1 cellular context compared by ENCODE assay signal in the genomic region with DNA sequence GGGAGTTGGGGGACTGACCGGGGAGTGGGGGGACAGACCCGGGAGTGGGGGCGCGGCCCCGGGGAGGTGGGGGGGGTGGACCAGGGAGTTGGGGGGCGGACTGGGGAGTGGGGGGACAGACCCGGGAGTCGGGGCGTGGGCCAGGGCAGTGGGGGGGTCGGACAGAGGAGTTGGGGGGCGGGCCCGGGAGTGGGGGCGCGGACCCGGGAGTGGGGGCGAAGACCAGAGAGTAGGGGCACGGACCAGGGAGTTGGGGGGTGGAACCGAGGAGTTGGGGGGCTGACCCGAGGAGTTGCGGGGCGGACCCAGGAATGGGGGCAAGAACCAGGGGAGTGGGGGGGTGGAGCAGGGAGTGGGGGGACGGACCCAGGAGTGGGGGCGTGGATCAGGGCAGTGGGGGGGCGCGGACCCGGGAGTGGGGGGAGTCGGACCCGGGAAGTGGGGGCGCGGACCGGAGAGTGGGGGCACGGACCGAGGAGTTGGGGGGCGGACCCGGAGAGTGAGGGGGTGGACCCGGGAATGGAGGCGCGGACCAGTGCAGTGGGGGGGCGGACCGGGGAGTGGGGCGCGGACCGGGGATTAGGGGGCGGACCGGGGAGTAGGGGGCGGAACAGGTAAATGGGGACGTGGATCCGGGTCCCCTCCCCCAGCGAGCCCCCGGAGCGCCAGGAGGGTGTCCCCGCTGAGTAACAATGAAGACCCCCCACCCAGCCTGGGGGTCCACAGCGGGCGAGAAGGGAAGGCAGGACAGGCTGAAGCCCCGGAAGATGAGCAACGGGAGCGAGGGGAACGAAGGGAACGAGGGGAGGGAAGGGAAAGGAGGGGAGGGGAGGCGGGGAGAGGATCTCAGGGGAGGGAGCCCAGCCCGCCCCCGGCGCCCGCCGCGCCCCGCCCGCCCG.
TF ChIP-seq lines count a peak whose summit lies in the region.

No MANE protein-coding gene starts in this region.

TF ChIP-seq in HEK293, 187 proteins besides CTCF, POLR2A, EP300 and RAD21 (continued from another document):
- TF ChIP-seq, protein P1, sequence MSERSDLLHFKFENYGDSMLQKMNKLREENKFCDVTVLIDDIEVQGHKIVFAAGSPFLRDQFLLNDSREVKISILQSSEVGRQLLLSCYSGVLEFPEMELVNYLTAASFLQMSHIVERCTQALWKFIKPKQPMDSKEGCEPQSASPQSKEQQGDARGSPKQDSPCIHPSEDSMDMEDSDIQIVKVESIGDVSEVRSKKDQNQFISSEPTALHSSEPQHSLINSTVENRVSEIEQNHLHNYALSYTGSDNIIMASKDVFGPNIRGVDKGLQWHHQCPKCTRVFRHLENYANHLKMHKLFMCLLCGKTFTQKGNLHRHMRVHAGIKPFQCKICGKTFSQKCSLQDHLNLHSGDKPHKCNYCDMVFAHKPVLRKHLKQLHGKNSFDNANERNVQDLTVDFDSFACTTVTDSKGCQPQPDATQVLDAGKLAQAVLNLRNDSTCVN (tag by site-specific recombination; optimal IDR thresholded peaks at IDR 0.05): peak; percentile 23
- no peak for TF ChIP-seq ZXDB (tag by site-specific recombination; IDR thresholded peaks at IDR 0.05)
- TF ChIP-seq ZNF658 (tag by site-specific recombination; IDR thresholded peaks at IDR 0.05): no peak
- no peak for TF ChIP-seq ZNF248 (tag by site-specific recombination; IDR thresholded peaks at IDR 0.05)
- no peak for TF ChIP-seq TRIM28 (IDR thresholded peaks at IDR 0.05; ENCODE audit: borderline replicate concordance, low read length)
- no peak for TF ChIP-seq ZNF140 (tag by site-specific recombination; IDR thresholded peaks at IDR 0.05)
- TF ChIP-seq, protein P2, sequence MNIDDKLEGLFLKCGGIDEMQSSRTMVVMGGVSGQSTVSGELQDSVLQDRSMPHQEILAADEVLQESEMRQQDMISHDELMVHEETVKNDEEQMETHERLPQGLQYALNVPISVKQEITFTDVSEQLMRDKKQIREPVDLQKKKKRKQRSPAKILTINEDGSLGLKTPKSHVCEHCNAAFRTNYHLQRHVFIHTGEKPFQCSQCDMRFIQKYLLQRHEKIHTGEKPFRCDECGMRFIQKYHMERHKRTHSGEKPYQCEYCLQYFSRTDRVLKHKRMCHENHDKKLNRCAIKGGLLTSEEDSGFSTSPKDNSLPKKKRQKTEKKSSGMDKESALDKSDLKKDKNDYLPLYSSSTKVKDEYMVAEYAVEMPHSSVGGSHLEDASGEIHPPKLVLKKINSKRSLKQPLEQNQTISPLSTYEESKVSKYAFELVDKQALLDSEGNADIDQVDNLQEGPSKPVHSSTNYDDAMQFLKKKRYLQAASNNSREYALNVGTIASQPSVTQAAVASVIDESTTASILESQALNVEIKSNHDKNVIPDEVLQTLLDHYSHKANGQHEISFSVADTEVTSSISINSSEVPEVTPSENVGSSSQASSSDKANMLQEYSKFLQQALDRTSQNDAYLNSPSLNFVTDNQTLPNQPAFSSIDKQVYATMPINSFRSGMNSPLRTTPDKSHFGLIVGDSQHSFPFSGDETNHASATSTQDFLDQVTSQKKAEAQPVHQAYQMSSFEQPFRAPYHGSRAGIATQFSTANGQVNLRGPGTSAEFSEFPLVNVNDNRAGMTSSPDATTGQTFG (tag by site-specific recombination; IDR thresholded peaks at IDR 0.05; ENCODE audit: borderline replicate concordance): no peak
- peak; percentile 36 for TF ChIP-seq ZIC2 (tag by site-specific recombination; IDR thresholded peaks at IDR 0.05)
- no peak for TF ChIP-seq ATF2 (tag by site-specific recombination; IDR thresholded peaks at IDR 0.05; ENCODE audit: low read depth)
- TF ChIP-seq, protein P3, sequence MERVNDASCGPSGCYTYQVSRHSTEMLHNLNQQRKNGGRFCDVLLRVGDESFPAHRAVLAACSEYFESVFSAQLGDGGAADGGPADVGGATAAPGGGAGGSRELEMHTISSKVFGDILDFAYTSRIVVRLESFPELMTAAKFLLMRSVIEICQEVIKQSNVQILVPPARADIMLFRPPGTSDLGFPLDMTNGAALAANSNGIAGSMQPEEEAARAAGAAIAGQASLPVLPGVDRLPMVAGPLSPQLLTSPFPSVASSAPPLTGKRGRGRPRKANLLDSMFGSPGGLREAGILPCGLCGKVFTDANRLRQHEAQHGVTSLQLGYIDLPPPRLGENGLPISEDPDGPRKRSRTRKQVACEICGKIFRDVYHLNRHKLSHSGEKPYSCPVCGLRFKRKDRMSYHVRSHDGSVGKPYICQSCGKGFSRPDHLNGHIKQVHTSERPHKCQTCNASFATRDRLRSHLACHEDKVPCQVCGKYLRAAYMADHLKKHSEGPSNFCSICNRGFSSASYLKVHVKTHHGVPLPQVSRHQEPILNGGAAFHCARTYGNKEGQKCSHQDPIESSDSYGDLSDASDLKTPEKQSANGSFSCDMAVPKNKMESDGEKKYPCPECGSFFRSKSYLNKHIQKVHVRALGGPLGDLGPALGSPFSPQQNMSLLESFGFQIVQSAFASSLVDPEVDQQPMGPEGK (tag by site-specific recombination; IDR thresholded peaks at IDR 0.05): peak; percentile 36; the same call in 1 of the 2 replicates
- no peak for TF ChIP-seq ZNF701 (tag by site-specific recombination; IDR thresholded peaks at IDR 0.05)
- TF ChIP-seq, protein P4, sequence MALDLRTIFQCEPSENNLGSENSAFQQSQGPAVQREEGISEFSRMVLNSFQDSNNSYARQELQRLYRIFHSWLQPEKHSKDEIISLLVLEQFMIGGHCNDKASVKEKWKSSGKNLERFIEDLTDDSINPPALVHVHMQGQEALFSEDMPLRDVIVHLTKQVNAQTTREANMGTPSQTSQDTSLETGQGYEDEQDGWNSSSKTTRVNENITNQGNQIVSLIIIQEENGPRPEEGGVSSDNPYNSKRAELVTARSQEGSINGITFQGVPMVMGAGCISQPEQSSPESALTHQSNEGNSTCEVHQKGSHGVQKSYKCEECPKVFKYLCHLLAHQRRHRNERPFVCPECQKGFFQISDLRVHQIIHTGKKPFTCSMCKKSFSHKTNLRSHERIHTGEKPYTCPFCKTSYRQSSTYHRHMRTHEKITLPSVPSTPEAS (tag by site-specific recombination; IDR thresholded peaks at IDR 0.05): no peak
- TF ChIP-seq GLIS1 (tag by site-specific recombination; IDR thresholded peaks at IDR 0.05): peak; percentile 22
- no peak for TF ChIP-seq ZBTB1 (tag by site-specific recombination; IDR thresholded peaks at IDR 0.05)
- peak; percentile 58 for TF ChIP-seq ZNF398 (tag by site-specific recombination; IDR thresholded peaks at IDR 0.05)
- no peak for TF ChIP-seq GLI4 (tag by site-specific recombination; IDR thresholded peaks at IDR 0.05)
- TF ChIP-seq ZNF16 (tag by site-specific recombination; IDR thresholded peaks at IDR 0.05; ENCODE audit: low read depth): no peak
- peak; percentile 56; the same call in 1 of the 2 replicates for TF ChIP-seq KLF16 (tag by site-specific recombination; IDR thresholded peaks at IDR 0.05)
- TF ChIP-seq ZNF549 (tag by site-specific recombination; IDR thresholded peaks at IDR 0.05): no peak
- TF ChIP-seq ZNF114 (tag by site-specific recombination; IDR thresholded peaks at IDR 0.05): no peak
- TF ChIP-seq ZNF341 (tag by site-specific recombination; IDR thresholded peaks at IDR 0.05; ENCODE audit: low read depth): no peak
- TF ChIP-seq, protein P5, sequence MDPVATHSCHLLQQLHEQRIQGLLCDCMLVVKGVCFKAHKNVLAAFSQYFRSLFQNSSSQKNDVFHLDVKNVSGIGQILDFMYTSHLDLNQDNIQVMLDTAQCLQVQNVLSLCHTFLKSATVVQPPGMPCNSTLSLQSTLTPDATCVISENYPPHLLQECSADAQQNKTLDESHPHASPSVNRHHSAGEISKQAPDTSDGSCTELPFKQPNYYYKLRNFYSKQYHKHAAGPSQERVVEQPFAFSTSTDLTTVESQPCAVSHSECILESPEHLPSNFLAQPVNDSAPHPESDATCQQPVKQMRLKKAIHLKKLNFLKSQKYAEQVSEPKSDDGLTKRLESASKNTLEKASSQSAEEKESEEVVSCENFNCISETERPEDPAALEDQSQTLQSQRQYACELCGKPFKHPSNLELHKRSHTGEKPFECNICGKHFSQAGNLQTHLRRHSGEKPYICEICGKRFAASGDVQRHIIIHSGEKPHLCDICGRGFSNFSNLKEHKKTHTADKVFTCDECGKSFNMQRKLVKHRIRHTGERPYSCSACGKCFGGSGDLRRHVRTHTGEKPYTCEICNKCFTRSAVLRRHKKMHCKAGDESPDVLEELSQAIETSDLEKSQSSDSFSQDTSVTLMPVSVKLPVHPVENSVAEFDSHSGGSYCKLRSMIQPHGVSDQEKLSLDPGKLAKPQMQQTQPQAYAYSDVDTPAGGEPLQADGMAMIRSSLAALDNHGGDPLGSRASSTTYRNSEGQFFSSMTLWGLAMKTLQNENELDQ (tag by site-specific recombination; IDR thresholded peaks at IDR 0.05; ENCODE audit: low read depth): no peak
- TF ChIP-seq ZEB2 (tag by site-specific recombination; IDR thresholded peaks at IDR 0.05): peak; percentile 20; the same call in 1 of the 2 replicates
- TF ChIP-seq SCRT1 (tag by site-specific recombination; IDR thresholded peaks at IDR 0.05; ENCODE audit: borderline replicate concordance): no peak
- TF ChIP-seq ZNF514 (tag by site-specific recombination; IDR thresholded peaks at IDR 0.05): no peak
- TF ChIP-seq KLF9 (tag by site-specific recombination; IDR thresholded peaks at IDR 0.05; ENCODE audit: low read depth): peak; percentile 73
- no peak for TF ChIP-seq ZNF423 (tag by site-specific recombination; IDR thresholded peaks at IDR 0.05)
- no peak for TF ChIP-seq ZBTB44 (tag by site-specific recombination; IDR thresholded peaks at IDR 0.05)
- TF ChIP-seq ZFHX2 (tag by site-specific recombination; conservative IDR thresholded peaks at IDR 0.05): 0 out of 2 replicates have a peak, but pooled peaks have one; percentile 6
- TF ChIP-seq, protein P6, sequence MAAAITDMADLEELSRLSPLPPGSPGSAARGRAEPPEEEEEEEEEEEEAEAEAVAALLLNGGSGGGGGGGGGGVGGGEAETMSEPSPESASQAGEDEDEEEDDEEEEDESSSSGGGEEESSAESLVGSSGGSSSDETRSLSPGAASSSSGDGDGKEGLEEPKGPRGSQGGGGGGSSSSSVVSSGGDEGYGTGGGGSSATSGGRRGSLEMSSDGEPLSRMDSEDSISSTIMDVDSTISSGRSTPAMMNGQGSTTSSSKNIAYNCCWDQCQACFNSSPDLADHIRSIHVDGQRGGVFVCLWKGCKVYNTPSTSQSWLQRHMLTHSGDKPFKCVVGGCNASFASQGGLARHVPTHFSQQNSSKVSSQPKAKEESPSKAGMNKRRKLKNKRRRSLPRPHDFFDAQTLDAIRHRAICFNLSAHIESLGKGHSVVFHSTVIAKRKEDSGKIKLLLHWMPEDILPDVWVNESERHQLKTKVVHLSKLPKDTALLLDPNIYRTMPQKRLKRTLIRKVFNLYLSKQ (tag by site-specific recombination; IDR thresholded peaks at IDR 0.05; ENCODE audit: borderline replicate concordance): no peak
